21 cellular contexts compared by ENCODE assay signal in genomic region chr11:35359321-35360058, GRCh38. TPM values are rescaled to one million over a fixed set of nuclear protein-coding genes. Genes with fewer than 3 reads are reported as not detected.
DNase-seq lines count a peak whose midpoint lies in the region; ATAC-seq and TF ChIP-seq lines count a peak whose summit lies in the region.
"Had no signal": no experiment of that assay in that cellular context is flagged by ENCODE, and none has a peak within 500 bp of the region (broad histone marks: within the 10 kb centered on the region; RNA-seq: fewer than 3 reads in every experiment).

No MANE protein-coding gene starts in this region.

- no peaks in the 10 kb centered on the region for H3K9me3 ChIP-seq in adrenal gland (replicated peaks in 1 of 3)

- peak overlapping the region; percentile 37 to 84 (median 79) for H3K27ac ChIP-seq in adrenal gland
- H3K27ac ChIP-seq: C4-2B had no signal

- peaks cover 38 to 40% of the 10 kb centered on the region in 2 donors for H3K4me1 ChIP-seq in adrenal gland (replicated peaks in 1 of 2)

- H3K27me3 ChIP-seq in adrenal gland: no peaks in the 10 kb centered on the region

- 28 to 35% (median 34%) methylated on average over 4 of the region's 4 CpGs for WGBS in adrenal gland, 4 donors

- in situ Hi-C loops in ACHN (cut with HindIII; ENCODE audit: low pct_ligation_motif_present, low pct_unique_long_range_greater_than_20kb, low sequenced_read_pairs): no loop called here

- TF ChIP-seq POLR2A in adrenal gland (IDR thresholded peaks at IDR 0.05): peak in 1 of 2 donors; percentile 25

- H3K27ac Mint-ChIP-seq in stimulated activated effector memory CD8-positive, alpha-beta T cell treated with anti-CD3 and anti-CD28 coated beads, Interleukin-12 subunit alpha, Interleukin-12 subunit beta, amount 100 ng/mL, for 72 hours: no peak overlapping the region
- H3K27ac Mint-ChIP-seq: activated CD4-positive, alpha-beta T cell treated with anti-CD3 and anti-CD28 coated beads, Interleukin-2, amount 10 ng/mL, durations not matched to agents 7 days and 5 days; GM23338; type B pancreatic cell had no signal

- H3K4me1 Mint-ChIP-seq in stimulated activated effector memory CD8-positive, alpha-beta T cell treated with anti-CD3 and anti-CD28 coated beads, Interleukin-12 subunit alpha, Interleukin-12 subunit beta, amount 100 ng/mL, for 72 hours: peaks cover 15% of the 10 kb centered on the region
- H3K4me1 Mint-ChIP-seq: GM23338 had no signal

- peak; percentile 66 for ATAC-seq in left lobe of liver
- ATAC-seq in stimulated activated effector memory CD8-positive, alpha-beta T cell treated with anti-CD3 and anti-CD28 coated beads, Interleukin-12 subunit alpha, Interleukin-12 subunit beta, amount 100 ng/mL, for 72 hours: no peak
- ATAC-seq: GM23338, Panc1 had no signal

- H3K36me3 Mint-ChIP-seq in stimulated activated effector memory CD8-positive, alpha-beta T cell treated with anti-CD3 and anti-CD28 coated beads, Interleukin-12 subunit alpha, Interleukin-12 subunit beta, amount 100 ng/mL, for 72 hours: no peaks in the 10 kb centered on the region
- H3K36me3 Mint-ChIP-seq: type B pancreatic cell had no signal

- no peak overlapping the region for H3K4me3 Mint-ChIP-seq in stimulated activated effector memory CD8-positive, alpha-beta T cell treated with anti-CD3 and anti-CD28 coated beads, Interleukin-12 subunit alpha, Interleukin-12 subunit beta, amount 100 ng/mL, for 72 hours
- H3K4me3 Mint-ChIP-seq: activated CD4-positive, alpha-beta T cell treated with anti-CD3 and anti-CD28 coated beads, Interleukin-2, amount 10 ng/mL, durations not matched to agents 7 days and 5 days; GM23338; type B pancreatic cell had no signal

- H3K9me3 Mint-ChIP-seq in stimulated activated effector memory CD8-positive, alpha-beta T cell treated with anti-CD3 and anti-CD28 coated beads, Interleukin-12 subunit alpha, Interleukin-12 subunit beta, amount 100 ng/mL, for 72 hours: no peaks in the 10 kb centered on the region
- H3K9me3 Mint-ChIP-seq: GM23338, type B pancreatic cell had no signal

- H3K36me3 ChIP-seq in adrenal gland (replicated peaks in 1 of 2): no peaks in the 10 kb centered on the region

- DNase-seq in NCI-H748 (lab: John Stamatoyannopoulos, UW; ENCODE audit: unreplicated experiment) (peak; percentile 17), NCI-H748 treated with DMSO at 0.1 percent for 48 hours (lab: John Stamatoyannopoulos, UW) (no peak), adrenal gland (peak; percentile 62 to 85 (median 74)), left lobe of liver (ENCODE audit: low spot score) (peak; percentile 69), superior temporal gyrus (ENCODE audit: extremely low spot score) (peak; percentile 40), ACHN (no peak)
- DNase-seq in stimulated activated effector memory CD8-positive, alpha-beta T cell treated with anti-CD3 and anti-CD28 coated beads, Interleukin-12 subunit alpha, Interleukin-12 subunit beta, amount 100 ng/mL, for 72 hours (ENCODE audit: low spot score in 2 of 2): no peak
- no peak for DNase-seq in activated naive CD4-positive, alpha-beta T cell treated with anti-CD3 and anti-CD28 coated beads, Interleukin-2, amount 50 U/mL, for 16 hours
- DNase-seq: activated CD4-positive, alpha-beta T cell treated with anti-CD3 and anti-CD28 coated beads, Interleukin-2, amount 10 ng/mL, durations not matched to agents 7 days and 5 days; activated naive CD4-positive, alpha-beta T cell treated with Interleukin-2 at 50 U/mL for 16 hours; effector CD8-positive, alpha-beta T cell; hippocampal formation; NCI-H2107; NCI-H69; stimulated activated CD4-positive, alpha-beta T cell treated with anti-CD3 and anti-CD28 coated beads, Interleukin-4, amount 100 ng/mL, for 4 hours; stimulated activated CD8-positive, alpha-beta memory T cell treated with anti-CD3 and anti-CD28 coated beads, Interleukin-4, amount 100 ng/mL, for 48 hours had no signal

- no peak overlapping the region for H3K4me3 ChIP-seq in adrenal gland
- H3K4me3 ChIP-seq: GM23338 had no signal

- TF ChIP-seq CTCF in adrenal gland (IDR thresholded peaks at IDR 0.05): no peak

- intact Hi-C loops in adrenal gland (cut with DNase I): no loop called here

RNA-seq across cellular contexts. Expression of gene SLC1A2, which starts 59.9 kb away (rescaled TPM):
- total RNA-seq in adrenal gland (10 to 100 TPM in 4 of 8 donors, 1 to 10 TPM in 4; 2.3 to 51.3 (median 8.7) TPM), left lobe of liver (9.1 TPM)
- 10 to 100 TPM in 1 of 3 donors, 1 to 10 TPM in 2; 1.4 to 13.3 (median 2.2) TPM for polyA plus RNA-seq in adrenal gland
- total RNA-seq: activated CD4-positive, alpha-beta T cell treated with anti-CD3 and anti-CD28 coated beads, Interleukin-2, amount 10 ng/mL, durations not matched to agents 7 days and 5 days; kidney epithelial cell had no signal

Comparison
In these comparisons a context has a peak if more than half of its experiments do, and no peak if none do; other contexts are left out.
1. DNase-seq: peak in NCI-H748 (single experiment), adrenal gland (7 of 7), left lobe of liver (single experiment) and superior temporal gyrus (single experiment); none in NCI-H748 treated with DMSO at 0.1 percent for 48 hours (single experiment), stimulated activated effector memory CD8-positive, alpha-beta T cell treated with anti-CD3 and anti-CD28 coated beads, Interleukin-12 subunit alpha, Interleukin-12 subunit beta, amount 100 ng/mL, for 72 hours (0 of 2), ACHN (single experiment) and activated naive CD4-positive, alpha-beta T cell treated with anti-CD3 and anti-CD28 coated beads, Interleukin-2, amount 50 U/mL, for 16 hours (single experiment).